ENCODE assay signal across 8 cellular contexts in the genomic region with DNA sequence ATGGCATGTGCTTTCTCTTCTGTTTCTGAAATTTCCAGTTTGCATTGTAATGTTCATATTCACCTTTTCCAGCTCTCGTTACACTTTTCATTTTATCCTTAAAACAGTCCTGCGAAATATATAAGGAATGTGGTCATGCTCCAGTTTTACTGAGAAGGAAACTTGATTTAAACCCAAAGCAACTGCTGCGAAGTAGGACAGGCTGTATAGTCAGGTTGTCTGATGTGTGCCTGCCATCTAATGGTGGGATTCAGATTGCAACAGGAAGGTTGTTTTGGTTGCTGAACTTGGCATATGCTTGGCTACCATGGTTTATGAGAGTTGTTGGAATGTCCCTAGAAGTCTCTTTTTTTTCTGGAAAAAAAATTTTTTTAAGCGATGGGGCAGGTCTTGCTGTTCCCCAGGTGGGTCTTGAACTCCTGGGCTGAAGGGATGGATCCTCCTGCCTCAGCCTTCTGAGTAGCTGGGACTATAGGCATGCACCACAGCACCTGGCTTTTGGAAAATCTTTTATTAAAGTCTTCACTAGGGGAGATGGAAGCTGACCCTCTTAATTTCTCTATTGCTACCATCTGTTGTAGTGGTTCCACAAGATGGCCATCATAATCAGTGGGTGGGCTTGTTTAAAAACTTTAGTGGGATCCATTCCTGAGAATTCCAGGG.
DNase-seq lines count a peak whose midpoint lies in the region; ATAC-seq and TF ChIP-seq lines count a peak whose summit lies in the region.

No MANE protein-coding gene starts in this region.

- no peaks in the 10 kb centered on the region for H3K27me3 ChIP-seq in BE2C
- H3K27me3 ChIP-seq in left lung = no peaks in the 10 kb centered on the region

- H3K4me1 ChIP-seq in BE2C (no peaks in the 10 kb centered on the region), left lung (peaks cover 0 to 14% of the 10 kb centered on the region in 2 donors)

- H3K9me3 ChIP-seq in BE2C (no peaks in the 10 kb centered on the region), left lung (no peaks in the 10 kb centered on the region)

- no peak overlapping the region for H3K27ac ChIP-seq in left lung

- intact Hi-C loops in left lung (cut with DNase I) = loop anchor here in 1 of 2 donors (5.0 to 10.0 kb wide), 3 partner anchors 197 to 522 kb away; no protein-coding TSS in a partner anchor

- peak; percentile 66 for DNase-seq in BE2C
- peak; percentile 30 for DNase-seq in NCI-H2196 treated with DMSO at 0.1 percent for 48 hours (lab: John Stamatoyannopoulos, UW; ENCODE audit: unreplicated experiment)
- DNase-seq in activated CD4-positive, CD25-positive, alpha-beta regulatory T cell treated with anti-CD3 and anti-CD28 coated beads, Interleukin-2, amount 50 U/mL, for 16 hours (ENCODE audit: low read depth, low spot score) = peak; percentile 51
- peak; percentile 84 for DNase-seq in cerebellum (ENCODE audit: low spot score)
- DNase-seq in left lung = no peak
- DNase-seq in stimulated activated CD4-positive, alpha-beta T cell treated with anti-CD3 and anti-CD28 coated beads, TNF-alpha, amount 100 ng/mL, for 4 hours (ENCODE audit: low read depth in 3 of 3) = peak in 2 of 3 experiments; percentile 35 to 43

- H3K36me3 ChIP-seq in BE2C (peaks cover 21% of the 10 kb centered on the region), left lung (peaks cover 0 to 4% of the 10 kb centered on the region in 2 donors)

- TF ChIP-seq CTCF in BE2C (IDR thresholded peaks at IDR 0.05; ENCODE audit: low read depth, low read length) (peak; percentile 95), left lung (IDR thresholded peaks at IDR 0.05) (peak; percentile 74 to 82)

- ATAC-seq in GM18873 (IDR thresholded peaks at IDR 0.05; ENCODE audit: low FRiP score, unreplicated experiment) (peak; percentile 84), HG03108 (IDR thresholded peaks at IDR 0.05; ENCODE audit: unreplicated experiment) (peak; percentile 71), left lung (peak; percentile 84)

- no peak overlapping the region for H3K4me3 ChIP-seq in BE2C (ENCODE audit: low read depth, low read length)
- no peak overlapping the region for H3K4me3 ChIP-seq in left lung

Comparison
In these comparisons a context has a peak if more than half of its experiments do, and no peak if none do; other contexts are left out.
1. DNase-seq: peak in BE2C (single experiment), NCI-H2196 treated with DMSO at 0.1 percent for 48 hours (single experiment), activated CD4-positive, CD25-positive, alpha-beta regulatory T cell treated with anti-CD3 and anti-CD28 coated beads, Interleukin-2, amount 50 U/mL, for 16 hours (single experiment), cerebellum (single experiment) and stimulated activated CD4-positive, alpha-beta T cell treated with anti-CD3 and anti-CD28 coated beads, TNF-alpha, amount 100 ng/mL, for 4 hours (2 of 3); none in left lung (0 of 2).
2. Peak in every context shown above with its lines, with median percentiles within 50 percentile points of each other: ATAC-seq.